Comparison of ENCODE assay signal across 11 cellular contexts in the genomic region with DNA sequence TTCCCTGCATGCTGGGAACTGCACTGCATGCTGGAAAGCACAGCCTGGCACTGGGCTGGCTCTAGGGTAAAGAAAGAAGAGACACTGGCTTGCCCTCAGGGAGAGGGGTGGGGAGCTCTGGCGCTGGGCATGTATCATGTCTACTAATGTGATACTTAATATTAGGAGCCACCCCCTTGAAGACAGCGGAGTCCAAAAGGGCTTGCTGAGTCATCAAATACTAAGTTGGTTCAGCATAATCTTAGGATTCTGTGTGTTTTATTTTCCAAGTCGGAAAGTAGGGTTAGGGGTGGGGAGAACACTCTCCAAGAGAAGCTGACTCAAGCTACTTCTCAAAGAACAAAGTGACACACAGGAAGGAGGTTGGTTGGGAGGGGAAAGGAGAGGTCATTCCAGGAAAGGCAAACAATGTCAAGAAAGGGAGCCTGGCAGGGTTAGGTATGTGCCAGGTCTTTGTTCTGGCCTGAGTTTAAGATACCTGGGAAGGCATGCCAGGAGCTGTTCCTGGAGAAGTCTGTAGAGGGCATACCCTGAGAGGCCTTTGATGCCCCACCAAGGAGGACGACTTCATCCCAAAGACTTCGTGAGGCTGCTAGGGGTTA.
A peak's percentile ranks its signal among the peaks of the same experiment; 100 is the strongest.
DNase-seq lines count a peak whose midpoint lies in the region; ATAC-seq, FAIRE-seq and TF ChIP-seq lines count a peak whose summit lies in the region.
"Had no signal": no experiment of that assay in that cellular context is flagged by ENCODE, and none has a peak within 500 bp of the region (broad histone marks: within the 10 kb centered on the region; RNA-seq: fewer than 3 reads in every experiment).

No MANE protein-coding gene starts in this region.

- no peaks in the 10 kb centered on the region; a peak in 1 of 5 replicates for H3K27me3 ChIP-seq in HepG2 (ENCODE audit: control insufficient read depth in 1 of 2, insufficient read depth in 2 of 2, low read length in 2 of 2)
- no peaks in the 10 kb centered on the region for H3K27me3 ChIP-seq in right lobe of liver
- H3K27me3 ChIP-seq in vagina = no peaks in the 10 kb centered on the region
- H3K27me3 ChIP-seq in Peyer's patch = no peaks in the 10 kb centered on the region

- H3K9ac ChIP-seq in HepG2 (ENCODE audit: insufficient read depth, low read depth, low read length) = no peak overlapping the region

- no peaks in the 10 kb centered on the region for H3K4me1 ChIP-seq in HepG2 (ENCODE audit: insufficient read depth, low read length)
- no peaks in the 10 kb centered on the region for H3K4me1 ChIP-seq in right lobe of liver
- H3K4me1 ChIP-seq in vagina = peaks cover 35% of the 10 kb centered on the region
- H3K4me1 ChIP-seq in Peyer's patch = no peaks in the 10 kb centered on the region

- no peaks in the 10 kb centered on the region for H3K79me2 ChIP-seq in HepG2 (ENCODE audit: insufficient read depth, low read length)

- CTCF ChIA-PET in HepG2 (lab: Yijun Ruan, JAX; ENCODE audit: low intra/inter-chr PET ratio, low total read pairs) = interaction anchor here (0.7 kb wide), 1 partner anchor 158 kb away, joined by 5 read pairs; no protein-coding TSS in a partner anchor

- H3K4me1 Mint-ChIP-seq in activated T-helper 17 cell treated with anti-CD3 and anti-CD28 coated beads, Interleukin-2, amount 50 U/mL, for 72 hours = no peaks in the 10 kb centered on the region
- H3K4me1 Mint-ChIP-seq: stimulated activated effector memory CD8-positive, alpha-beta T cell treated with anti-CD3 and anti-CD28 coated beads, Interleukin-12 subunit alpha, Interleukin-12 subunit beta, amount 100 ng/mL, for 72 hours had no signal

- H3K9me3 ChIP-seq in HepG2 (ENCODE audit: low read length) = no peaks in the 10 kb centered on the region
- no peaks in the 10 kb centered on the region for H3K9me3 ChIP-seq in right lobe of liver
- no peaks in the 10 kb centered on the region for H3K9me3 ChIP-seq in vagina
- H3K9me3 ChIP-seq in Peyer's patch = no peaks in the 10 kb centered on the region

- WGBS in HepG2 (ENCODE audit: low lambda C conversion rate) = 43% methylated on average over 3 of the region's 5 CpGs
- WGBS in right lobe of liver (ENCODE audit: insufficient coverage, low coverage, low lambda C conversion rate, missing lambda C conversion rate) = 69% methylated on average over 3 of the region's 5 CpGs

- H3K4me3 ChIP-seq in HepG2 (replicated peaks in 1 of 3; ENCODE audit: insufficient read depth in 1 of 3, low read depth in 2 of 3, low read length in 3 of 3) (no peak overlapping the region), right lobe of liver (no peak overlapping the region), vagina (no peak overlapping the region), Peyer's patch (no peak overlapping the region)

- H4K20me1 ChIP-seq in HepG2 (ENCODE audit: insufficient read depth, low read length) = no peaks in the 10 kb centered on the region

- peaks cover 28% of the 10 kb centered on the region for H3K27me3 Mint-ChIP-seq in activated T-helper 17 cell treated with anti-CD3 and anti-CD28 coated beads, Interleukin-2, amount 50 U/mL, for 72 hours

- BruUV-seq in HepG2 (replicated peaks; lab: Mats Ljungman, UMichigan) = no TSS peak

- TF ChIP-seq RAD21 in HepG2 (CRISPR knock-in tag; IDR thresholded peaks at IDR 0.05) = no peak

- no peak overlapping the region for H3K27ac Mint-ChIP-seq in activated T-helper 17 cell treated with anti-CD3 and anti-CD28 coated beads, Interleukin-2, amount 50 U/mL, for 72 hours
- H3K27ac Mint-ChIP-seq: stimulated activated effector memory CD8-positive, alpha-beta T cell treated with anti-CD3 and anti-CD28 coated beads, Interleukin-12 subunit alpha, Interleukin-12 subunit beta, amount 100 ng/mL, for 72 hours had no signal

- no peak overlapping the region for H3K27ac ChIP-seq in HepG2 (ENCODE audit: extremely low read length, insufficient read depth, low read length)
- no peak overlapping the region for H3K27ac ChIP-seq in right lobe of liver
- peak overlapping the region; percentile 37 for H3K27ac ChIP-seq in vagina
- H3K27ac ChIP-seq in Peyer's patch = no peak overlapping the region

- no peaks in the 10 kb centered on the region for H3K9me3 Mint-ChIP-seq in activated T-helper 17 cell treated with anti-CD3 and anti-CD28 coated beads, Interleukin-2, amount 50 U/mL, for 72 hours
- H3K9me3 Mint-ChIP-seq: stimulated activated effector memory CD8-positive, alpha-beta T cell treated with anti-CD3 and anti-CD28 coated beads, Interleukin-12 subunit alpha, Interleukin-12 subunit beta, amount 100 ng/mL, for 72 hours had no signal

- ATAC-seq in HepG2 (peak; percentile 29; the same call in 1 of the 3 replicates), right lobe of liver (no peak)
- no peak for ATAC-seq in activated T-helper 17 cell treated with anti-CD3 and anti-CD28 coated beads, Interleukin-2, amount 50 U/mL, for 72 hours (replicated peaks)
- ATAC-seq: stimulated activated effector memory CD8-positive, alpha-beta T cell treated with anti-CD3 and anti-CD28 coated beads, Interleukin-12 subunit alpha, Interleukin-12 subunit beta, amount 100 ng/mL, for 72 hours had no signal

- no peak for TF ChIP-seq POLR2A in HepG2 (IDR thresholded peaks at IDR 0.05; ENCODE audit: insufficient read depth in 1 of 2, low read depth in 2 of 2, low read length in 2 of 2)
- TF ChIP-seq POLR2A in right lobe of liver (IDR thresholded peaks at IDR 0.05) = no peak
- no peak for TF ChIP-seq POLR2A in vagina (IDR thresholded peaks at IDR 0.05)
- TF ChIP-seq POLR2A in Peyer's patch (IDR thresholded peaks at IDR 0.05) = no peak

- TF ChIP-seq EP300 in HepG2 (IDR thresholded peaks at IDR 0.05; ENCODE audit: low read depth in 2 of 2, low read length in 2 of 2) (no peak), HepG2 (CRISPR knock-in tag; IDR thresholded peaks at IDR 0.05; ENCODE audit: borderline replicate concordance) (no peak)

- H2AFZ ChIP-seq in HepG2 (ENCODE audit: low read length) = no peak overlapping the region

- POLR2A ChIA-PET in HepG2 (lab: Yijun Ruan, JAX) = no interaction called here

- no peak overlapping the region for H3K4me2 ChIP-seq in HepG2 (ENCODE audit: low read depth, low read length)

- no peaks in the 10 kb centered on the region for H3K36me3 Mint-ChIP-seq in activated T-helper 17 cell treated with anti-CD3 and anti-CD28 coated beads, Interleukin-2, amount 50 U/mL, for 72 hours (ENCODE audit: low read depth)
- H3K36me3 Mint-ChIP-seq: stimulated activated effector memory CD8-positive, alpha-beta T cell treated with anti-CD3 and anti-CD28 coated beads, Interleukin-12 subunit alpha, Interleukin-12 subunit beta, amount 100 ng/mL, for 72 hours had no signal

- FAIRE-seq in HepG2 (lab: Jason Lieb, UNC) = no peak

- TF ChIP-seq CTCF in HepG2 (CRISPR knock-in tag; IDR thresholded peaks at IDR 0.05) (no peak), right lobe of liver (IDR thresholded peaks at IDR 0.05) (peak in 1 of 4 donors; percentile 11), vagina (IDR thresholded peaks at IDR 0.05) (no peak), Peyer's patch (IDR thresholded peaks at IDR 0.05) (no peak)

- intact Hi-C loops in HepG2 (cut with micrococcal nuclease; ENCODE audit: unreplicated experiment) = loop anchor here (10.0 kb wide), 1 partner anchor 128 kb away; no protein-coding TSS in a partner anchor
- intact Hi-C loops in right lobe of liver (cut with DNase I) = no loop called here
- intact Hi-C loops in vagina (cut with DNase I) = no loop called here

- H3K36me3 ChIP-seq in HepG2 (replicated peaks in 1 of 2; ENCODE audit: control insufficient read depth in 1 of 2, insufficient read depth in 2 of 2, low read length in 2 of 2) = no peaks in the 10 kb centered on the region
- H3K36me3 ChIP-seq in right lobe of liver = no peaks in the 10 kb centered on the region
- H3K36me3 ChIP-seq in vagina = no peaks in the 10 kb centered on the region
- H3K36me3 ChIP-seq in Peyer's patch = no peaks in the 10 kb centered on the region

- in situ Hi-C loops in HepG2 (cut with HindIII; ENCODE audit: extremely low pct_ligation_motif_present, low pct_unique_long_range_greater_than_20kb) = loop anchor here (10.0 kb wide), 1 partner anchor 162 kb away; no protein-coding TSS in a partner anchor

- DNase-seq in HepG2 (ENCODE audit: low spot score) (no peak), right lobe of liver (no peak), dermis blood vessel endothelial cell (peak; percentile 72), iris pigment epithelial cell (ENCODE audit: low read depth) (peak; percentile 51), vagina (ENCODE audit: extremely low spot score in 2 of 2) (no peak), Peyer's patch (no peak), NCI-H774 (lab: John Stamatoyannopoulos, UW) (no peak)
- DNase-seq: NCI-H446, SW 1271 had no signal

- H3K4me3 Mint-ChIP-seq in activated T-helper 17 cell treated with anti-CD3 and anti-CD28 coated beads, Interleukin-2, amount 50 U/mL, for 72 hours = no peak overlapping the region
- H3K4me3 Mint-ChIP-seq: stimulated activated effector memory CD8-positive, alpha-beta T cell treated with anti-CD3 and anti-CD28 coated beads, Interleukin-12 subunit alpha, Interleukin-12 subunit beta, amount 100 ng/mL, for 72 hours had no signal

TF ChIP-seq in HepG2, 621 proteins besides CTCF, POLR2A, EP300 and RAD21:
- peak; percentile 94 for TF ChIP-seq MAFF (IDR thresholded peaks at IDR 0.05; ENCODE audit: low read depth, low read length)
- no peak for TF ChIP-seq PITX1 (CRISPR knock-in tag; IDR thresholded peaks at IDR 0.05)
- TF ChIP-seq MAFK (conservative IDR thresholded peaks at IDR 0.05 in 1 of 2, IDR thresholded peaks at IDR 0.05 in 1 of 2; ENCODE audit: low read length in 2 of 2) = peak; percentile 94 to 97

Comparison
In these comparisons a context has a peak if more than half of its experiments do, and no peak if none do; other contexts are left out.
1. DNase-seq: peak in dermis blood vessel endothelial cell (single experiment) and iris pigment epithelial cell (single experiment); none in HepG2 (single experiment), right lobe of liver (0 of 3), vagina (0 of 2), Peyer's patch (0 of 3) and NCI-H774 (single experiment).